In genomic region chr5:132470596-132470995, GRCh38 we compare ENCODE assay signal across 12 cellular contexts. TPM values are rescaled to one million over a fixed set of nuclear protein-coding genes. Genes with fewer than 3 reads are reported as not detected.
DNase-seq lines count a peak whose midpoint lies in the region; ATAC-seq and TF ChIP-seq lines count a peak whose summit lies in the region.
"Had no signal": no experiment of that assay in that cellular context is flagged by ENCODE, and none has a peak within 500 bp of the region (broad histone marks: within the 10 kb centered on the region; RNA-seq: fewer than 3 reads in every experiment).

No MANE protein-coding gene starts in this region.

- no peak overlapping the region for H3K9ac ChIP-seq in DND-41 (ENCODE audit: low read depth, low read length)

- H3K4me1 ChIP-seq in DND-41 (ENCODE audit: insufficient read depth, low read length) (peaks cover 66% of the 10 kb centered on the region), sigmoid colon (peaks cover 0 to 32% (median 18%) of the 10 kb centered on the region in 4 donors)

- no peaks in the 10 kb centered on the region for H3K27me3 Mint-ChIP-seq in chondrocyte (ENCODE audit: low read depth)
- H3K27me3 Mint-ChIP-seq: stimulated activated naive CD8-positive, alpha-beta T cell treated with anti-CD3 and anti-CD28 coated beads, Interleukin-15, Interleukin-2, amounts not matched to agents 100 ng/mL and 50 ng/mL, for 24 hours had no signal

- H3K9me3 ChIP-seq in DND-41 (ENCODE audit: insufficient read depth, low read length, severe bottlenecking), result no peaks in the 10 kb centered on the region
- no peaks in the 10 kb centered on the region for H3K9me3 ChIP-seq in sigmoid colon

- DNase-seq in activated CD4-positive, alpha-beta T cell treated with anti-CD3 and anti-CD28 coated beads for 1 hour, result peak; percentile 8
- DNase-seq in activated CD4-positive, alpha-beta T cell treated with anti-CD3 and anti-CD28 coated beads for 4 hours, result no peak
- DNase-seq in DND-41 (no peak), chondrocyte (ENCODE audit: low spot score) (peak; percentile 80), sigmoid colon (peak; percentile 63), NCI-H526 treated with DMSO at 0.1 percent for 48 hours (lab: John Stamatoyannopoulos, UW) (no peak), CD1c-positive myeloid dendritic cell (ENCODE audit: extremely low spot score) (no peak)
- DNase-seq: activated CD4-positive, alpha-beta T cell treated with anti-CD3 and anti-CD28 coated beads for 48 hours; Calu3; KG1 had no signal

- H4K20me1 ChIP-seq in DND-41 (ENCODE audit: insufficient read depth, low read length), result 0 out of 2 replicates have a peak, but pooled peaks cover 6% of the 10 kb centered on the region

- intact Hi-C loops in sigmoid colon (cut with DNase I), result loop anchor here (5.0 kb wide), 1 partner anchor 33 kb away; no protein-coding TSS in a partner anchor

- ATAC-seq in DND-41 (ENCODE audit: insufficient read depth, low read depth) (no peak), HG03378 (IDR thresholded peaks at IDR 0.05; ENCODE audit: unreplicated experiment) (no peak)

- peaks cover 44% of the 10 kb centered on the region for H3K4me1 Mint-ChIP-seq in chondrocyte (ENCODE audit: low read depth)

- H2AFZ ChIP-seq in DND-41 (ENCODE audit: low read depth, low read length), result no peak overlapping the region

- H3K79me2 ChIP-seq in DND-41 (ENCODE audit: insufficient read depth, low read length), result peaks cover 85% of the 10 kb centered on the region

- no peak for TF ChIP-seq EP300 in sigmoid colon (IDR thresholded peaks at IDR 0.05)

- H3K27me3 ChIP-seq in DND-41 (ENCODE audit: insufficient read depth, low read length, poor library complexity) (no peaks in the 10 kb centered on the region), sigmoid colon (no peaks in the 10 kb centered on the region)

- peaks cover 3% of the 10 kb centered on the region for H3K36me3 Mint-ChIP-seq in chondrocyte (ENCODE audit: low read depth)

- WGBS in sigmoid colon, 2 donors, result 80 to 81% methylated on average over 1 of the region's 1 CpG

- no peak overlapping the region for H3K4me3 Mint-ChIP-seq in chondrocyte (ENCODE audit: unreplicated experiment)
- H3K4me3 Mint-ChIP-seq: stimulated activated naive CD8-positive, alpha-beta T cell treated with anti-CD3 and anti-CD28 coated beads, Interleukin-15, Interleukin-2, amounts not matched to agents 100 ng/mL and 50 ng/mL, for 24 hours had no signal

- TF ChIP-seq CTCF in DND-41 (IDR thresholded peaks at IDR 0.05; ENCODE audit: borderline replicate concordance, extremely low read depth, low read length, poor library complexity, severe bottlenecking) (no peak), chondrocyte (IDR thresholded peaks at IDR 0.05) (no peak), sigmoid colon (IDR thresholded peaks at IDR 0.05) (no peak)

- TF ChIP-seq POLR2A in sigmoid colon (IDR thresholded peaks at IDR 0.05), result no peak

- H3K4me3 ChIP-seq in DND-41 (ENCODE audit: low read depth in 1 of 2, low read length in 2 of 2) (no peak overlapping the region), sigmoid colon (no peak overlapping the region)

- H3K27ac ChIP-seq in DND-41 (ENCODE audit: low read length) (peak overlapping the region; percentile 75), sigmoid colon (no peak overlapping the region)

- H3K36me3 ChIP-seq in DND-41 (ENCODE audit: insufficient read depth, low read length) (peaks cover 76% of the 10 kb centered on the region), sigmoid colon (peaks cover 0 to 13% (median 0%) of the 10 kb centered on the region in 4 donors)

- no peak overlapping the region for H3K27ac Mint-ChIP-seq in chondrocyte (ENCODE audit: unreplicated experiment)

- H3K4me2 ChIP-seq in DND-41 (ENCODE audit: insufficient read depth, low read length), result no peak overlapping the region

- H3K9me3 Mint-ChIP-seq in chondrocyte (ENCODE audit: low read depth), result peaks cover 7% of the 10 kb centered on the region
- H3K9me3 Mint-ChIP-seq: stimulated activated naive CD8-positive, alpha-beta T cell treated with anti-CD3 and anti-CD28 coated beads, Interleukin-15, Interleukin-2, amounts not matched to agents 100 ng/mL and 50 ng/mL, for 24 hours had no signal

RNA-seq across cellular contexts. Expression of gene IRF1, which starts 20.0 kb away (rescaled TPM):
- total RNA-seq in chondrocyte (10.8 to 17.8 TPM (median 16.3 TPM) in 3 replicates), sigmoid colon (100 to 1,000 TPM in 1 of 4 donors, 10 to 100 TPM in 3; 15.3 to 124 (median 22.7) TPM)
- polyA plus RNA-seq in sigmoid colon, result 100 to 1,000 TPM in 1 of 3 donors, 10 to 100 TPM in 2; 37.2 to 169 (median 70.5) TPM

Comparison
In these comparisons a context has a peak if more than half of its experiments do, and no peak if none do; other contexts are left out.
1. DNase-seq: peak in activated CD4-positive, alpha-beta T cell treated with anti-CD3 and anti-CD28 coated beads for 1 hour (single experiment), chondrocyte (single experiment) and sigmoid colon (single experiment); none in activated CD4-positive, alpha-beta T cell treated with anti-CD3 and anti-CD28 coated beads for 4 hours (0 of 2), DND-41 (single experiment), NCI-H526 treated with DMSO at 0.1 percent for 48 hours (single experiment) and CD1c-positive myeloid dendritic cell (single experiment).